Comparison of ENCODE assay signal across 29 cellular contexts in genomic region chr6:143204045-143204444, GRCh38.
"Had no signal": no experiment of that assay in that cellular context is flagged by ENCODE, and none has a peak within 500 bp of the region (broad histone marks: within the 10 kb centered on the region; RNA-seq: fewer than 3 reads in every experiment).

No MANE protein-coding gene starts in this region.

- ATAC-seq: activated naive CD4-positive, alpha-beta T cell treated with anti-CD3 and anti-CD28 coated beads, Interleukin-2, amount 50 U/mL, for 72 hours; gastroesophageal sphincter; heart right ventricle; T-helper 17 cell; WTC11 had no signal

- H3K9me3 Mint-ChIP-seq: activated naive CD8-positive, alpha-beta T cell treated with anti-CD3 and anti-CD28 coated beads, Interleukin-2, amount 10 ng/mL, durations not matched to agents 7 days and 5 days had no signal

- H3K36me3 Mint-ChIP-seq: activated naive CD4-positive, alpha-beta T cell treated with anti-CD3 and anti-CD28 coated beads, Interleukin-2, amount 10 ng/mL, durations not matched to agents 7 days and 5 days had no signal

- H3K79me2 ChIP-seq: hepatocyte had no signal

- H3K27me3 Mint-ChIP-seq: activated CD4-positive, alpha-beta memory T cell treated with anti-CD3 and anti-CD28 coated beads, Interleukin-2, amount 10 ng/mL, durations not matched to agents 7 days and 5 days; activated CD4-positive, alpha-beta T cell treated with anti-CD3 and anti-CD28 coated beads, Interleukin-2, amount 10 ng/mL, durations not matched to agents 7 days and 5 days; activated naive CD4-positive, alpha-beta T cell treated with anti-CD3 and anti-CD28 coated beads, Interleukin-2, amount 10 ng/mL, durations not matched to agents 7 days and 5 days; activated naive CD8-positive, alpha-beta T cell treated with anti-CD3 and anti-CD28 coated beads, Interleukin-2, amount 10 ng/mL, durations not matched to agents 7 days and 5 days; brain; T-helper 17 cell had no signal

- DNase-seq: activated CD4-positive, alpha-beta memory T cell treated with anti-CD3 and anti-CD28 coated beads, Interleukin-2, amount 10 ng/mL, durations not matched to agents 7 days and 5 days; activated CD4-positive, alpha-beta T cell treated with anti-CD3 and anti-CD28 coated beads for 1 hour; activated CD4-positive, alpha-beta T cell treated with anti-CD3 and anti-CD28 coated beads for 4 hours; activated CD4-positive, alpha-beta T cell treated with anti-CD3 and anti-CD28 coated beads, Interleukin-2, amount 10 ng/mL, durations not matched to agents 7 days and 5 days; activated CD4-positive, alpha-beta T cell treated with anti-CD3 and anti-CD28 coated beads, Interleukin-2, amount 50 U/mL, for 4 hours; activated gamma-delta T cell; activated naive CD4-positive, alpha-beta T cell; activated naive CD4-positive, alpha-beta T cell treated with anti-CD3 and anti-CD28 coated beads, Interleukin-2, amount 10 ng/mL, durations not matched to agents 7 days and 5 days; activated naive CD8-positive, alpha-beta T cell treated with anti-CD3 and anti-CD28 coated beads, Interleukin-2, amount 10 ng/mL, durations not matched to agents 7 days and 5 days; activated T-cell treated with anti-CD3 and anti-CD28 coated beads, Interleukin-2, amount 50 U/mL, for 1 hour; activated T-cell treated with anti-CD3 and anti-CD28 coated beads, Interleukin-2, amount 50 U/mL, for 48 hours; central memory CD4-positive, alpha-beta T cell; cerebellar nuclear complex; colonic mucosa; effector CD8-positive, alpha-beta T cell; esophagus squamous epithelium; foreskin melanocyte; heart right ventricle; T-helper 17 cell had no signal

- H3K27ac Mint-ChIP-seq: activated CD4-positive, alpha-beta memory T cell treated with anti-CD3 and anti-CD28 coated beads, Interleukin-2, amount 10 ng/mL, durations not matched to agents 7 days and 5 days; activated CD4-positive, alpha-beta T cell treated with anti-CD3 and anti-CD28 coated beads, Interleukin-2, amount 10 ng/mL, durations not matched to agents 7 days and 5 days; activated naive CD4-positive, alpha-beta T cell treated with anti-CD3 and anti-CD28 coated beads, Interleukin-2, amount 10 ng/mL, durations not matched to agents 7 days and 5 days; activated naive CD4-positive, alpha-beta T cell treated with anti-CD3 and anti-CD28 coated beads, Interleukin-2, amount 50 U/mL, for 72 hours; activated naive CD8-positive, alpha-beta T cell treated with anti-CD3 and anti-CD28 coated beads, Interleukin-2, amount 10 ng/mL, durations not matched to agents 7 days and 5 days; brain; T-helper 17 cell; WTC11 had no signal

- H3K27me3 ChIP-seq: ascending aorta, breast epithelium, cardiac muscle cell, colonic mucosa, esophagus squamous epithelium, gastroesophageal sphincter, heart right ventricle, hepatocyte had no signal

- H3K4me2 ChIP-seq: hepatocyte had no signal

- H3K4me3 Mint-ChIP-seq: activated CD4-positive, alpha-beta memory T cell treated with anti-CD3 and anti-CD28 coated beads, Interleukin-2, amount 10 ng/mL, durations not matched to agents 7 days and 5 days; activated CD4-positive, alpha-beta T cell treated with anti-CD3 and anti-CD28 coated beads, Interleukin-2, amount 10 ng/mL, durations not matched to agents 7 days and 5 days; activated naive CD4-positive, alpha-beta T cell treated with anti-CD3 and anti-CD28 coated beads, Interleukin-2, amount 10 ng/mL, durations not matched to agents 7 days and 5 days; activated naive CD8-positive, alpha-beta T cell treated with anti-CD3 and anti-CD28 coated beads, Interleukin-2, amount 10 ng/mL, durations not matched to agents 7 days and 5 days; brain; T-helper 17 cell; WTC11 had no signal

- H3K4me1 ChIP-seq: breast epithelium, colonic mucosa had no signal

- H2AFZ ChIP-seq: hepatocyte had no signal

- H3K4me3 ChIP-seq: ascending aorta, breast epithelium, cardiac muscle cell, colonic mucosa, esophagus squamous epithelium, gastroesophageal sphincter, heart right ventricle, hepatocyte had no signal

- H3K27ac ChIP-seq: ascending aorta, breast epithelium, cardiac muscle cell, colonic mucosa, epithelial cell of prostate, esophagus squamous epithelium, gastroesophageal sphincter, heart right ventricle, hepatocyte, VCaP had no signal

- H3K4me1 Mint-ChIP-seq: activated CD4-positive, alpha-beta memory T cell treated with anti-CD3 and anti-CD28 coated beads, Interleukin-2, amount 10 ng/mL, durations not matched to agents 7 days and 5 days; activated CD4-positive, alpha-beta T cell treated with anti-CD3 and anti-CD28 coated beads, Interleukin-2, amount 10 ng/mL, durations not matched to agents 7 days and 5 days; activated naive CD4-positive, alpha-beta T cell treated with anti-CD3 and anti-CD28 coated beads, Interleukin-2, amount 10 ng/mL, durations not matched to agents 7 days and 5 days; activated naive CD8-positive, alpha-beta T cell treated with anti-CD3 and anti-CD28 coated beads, Interleukin-2, amount 10 ng/mL, durations not matched to agents 7 days and 5 days; T-helper 17 cell; WTC11 had no signal

- H3K36me3 ChIP-seq: ascending aorta, breast epithelium, cardiac muscle cell, colonic mucosa, esophagus squamous epithelium, heart right ventricle had no signal
